Comparison of ENCODE assay signal across 9 cellular contexts in genomic region chr3:43773273-43774104, GRCh38.
DNase-seq lines count a peak whose midpoint lies in the region; ATAC-seq, FAIRE-seq and TF ChIP-seq lines count a peak whose summit lies in the region.
"Had no signal": no experiment of that assay in that cellular context is flagged by ENCODE, and none has a peak within 500 bp of the region (broad histone marks: within the 10 kb centered on the region; RNA-seq: fewer than 3 reads in every experiment).

No MANE protein-coding gene starts in this region.

- no peaks in the 10 kb centered on the region for H3K9me3 Mint-ChIP-seq in MCF 10A (ENCODE audit: unreplicated experiment)
- no peaks in the 10 kb centered on the region for H3K9me3 Mint-ChIP-seq in activated CD8-positive, alpha-beta T cell treated with anti-CD3 and anti-CD28 coated beads for 36 hours

- TF ChIP-seq EP300 in upper lobe of left lung (IDR thresholded peaks at IDR 0.05), result no peak

- peaks cover 24% of the 10 kb centered on the region for H3K4me1 Mint-ChIP-seq in MCF 10A (ENCODE audit: insufficient read depth, unreplicated experiment)
- H3K4me1 Mint-ChIP-seq in activated CD8-positive, alpha-beta T cell treated with anti-CD3 and anti-CD28 coated beads for 36 hours (ENCODE audit: low read depth), result peaks cover 34% of the 10 kb centered on the region

- no peaks in the 10 kb centered on the region for H3K36me3 ChIP-seq in mammary epithelial cell (ENCODE audit: insufficient read depth, low read length)
- H3K36me3 ChIP-seq in upper lobe of left lung, result no peaks in the 10 kb centered on the region
- no peaks in the 10 kb centered on the region for H3K36me3 ChIP-seq in small intestine (ENCODE audit: control insufficient read depth in 2 of 2, insufficient read depth in 2 of 2, low read length in 2 of 2)

- peaks cover 25% of the 10 kb centered on the region for H3K4me1 ChIP-seq in mammary epithelial cell (ENCODE audit: insufficient read depth, low read length)
- H3K4me1 ChIP-seq in upper lobe of left lung, result peaks cover 24 to 37% (median 28%) of the 10 kb centered on the region in 4 donors
- peaks cover 5 to 12% of the 10 kb centered on the region in 2 donors for H3K4me1 ChIP-seq in small intestine (ENCODE audit: control insufficient read depth in 2 of 2, insufficient read depth in 1 of 2, low read depth in 1 of 2, low read length in 1 of 2)

- TF ChIP-seq CTCF in mammary epithelial cell (conservative IDR thresholded peaks at IDR 0.05 in 1 of 2, IDR thresholded peaks at IDR 0.05 in 1 of 2; ENCODE audit: extremely low read depth in 1 of 2, insufficient read depth in 1 of 2, low read depth in 1 of 2, low read length in 2 of 2) (no peak), MCF 10A (IDR thresholded peaks at IDR 0.05; ENCODE audit: unreplicated experiment) (no peak), upper lobe of left lung (IDR thresholded peaks at IDR 0.05) (no peak)
- no peak for TF ChIP-seq CTCF in activated CD8-positive, alpha-beta T cell treated with anti-CD3 and anti-CD28 coated beads for 36 hours (IDR thresholded peaks at IDR 0.05)

- no peaks in the 10 kb centered on the region for H3K79me2 ChIP-seq in mammary epithelial cell (ENCODE audit: insufficient read depth, low read length)

- H3K9ac ChIP-seq in mammary epithelial cell (ENCODE audit: insufficient read depth, low read length), result no peak overlapping the region

- in situ Hi-C loops in mammary epithelial cell (cut with MboI; ENCODE audit: low sequenced_read_pairs in 2 of 2), result no loop called here

- no peaks in the 10 kb centered on the region for H3K9me3 ChIP-seq in mammary epithelial cell (replicated peaks; ENCODE audit: insufficient read depth, low read length)
- H3K9me3 ChIP-seq in upper lobe of left lung, result no peaks in the 10 kb centered on the region
- H3K9me3 ChIP-seq in small intestine (ENCODE audit: control insufficient read depth, low read depth), result no peaks in the 10 kb centered on the region

- H2AFZ ChIP-seq in mammary epithelial cell (ENCODE audit: low read depth, low read length), result peak overlapping the region; percentile 74

- ATAC-seq in activated CD8-positive, alpha-beta T cell treated with anti-CD3 and anti-CD28 coated beads for 36 hours, result no peak
- ATAC-seq in upper lobe of left lung (ENCODE audit: low FRiP score in 2 of 2), result no peak

- H3K4me2 ChIP-seq in mammary epithelial cell (ENCODE audit: insufficient read depth, low read depth, low read length), result no peak overlapping the region

- H3K27me3 ChIP-seq in mammary epithelial cell (ENCODE audit: insufficient read depth, low read length) (no peaks in the 10 kb centered on the region), upper lobe of left lung (no peaks in the 10 kb centered on the region), small intestine (ENCODE audit: control insufficient read depth in 2 of 2, insufficient read depth in 2 of 2, low read length in 2 of 2) (no peaks in the 10 kb centered on the region)

- H3K27me3 Mint-ChIP-seq in MCF 10A (ENCODE audit: insufficient read depth, unreplicated experiment), result no peaks in the 10 kb centered on the region
- peaks cover 7% of the 10 kb centered on the region for H3K27me3 Mint-ChIP-seq in activated CD8-positive, alpha-beta T cell treated with anti-CD3 and anti-CD28 coated beads for 36 hours

- BruUV-seq in mammary epithelial cell (replicated peaks; lab: Mats Ljungman, UMichigan), result no TSS peak
- no TSS peak for BruUV-seq in MCF 10A (replicated peaks; lab: Mats Ljungman, UMichigan)

- H3K4me3 ChIP-seq in mammary epithelial cell (replicated peaks in 1 of 3; ENCODE audit: insufficient read depth in 1 of 3, low read depth in 2 of 3, low read length in 3 of 3) (no peak overlapping the region), upper lobe of left lung (no peak overlapping the region), small intestine (ENCODE audit: low read depth in 1 of 2, low read length in 2 of 2) (no peak overlapping the region)

- FAIRE-seq in small intestine (lab: Jason Lieb, UNC), result no peak

- H3K27ac Mint-ChIP-seq in MCF 10A (ENCODE audit: low read depth, unreplicated experiment), result no peak overlapping the region
- H3K27ac Mint-ChIP-seq in activated CD8-positive, alpha-beta T cell treated with anti-CD3 and anti-CD28 coated beads for 36 hours, result peak overlapping the region; percentile 10

- H3K27ac ChIP-seq in mammary epithelial cell (ENCODE audit: insufficient read depth, low read depth, low read length) (no peak overlapping the region), upper lobe of left lung (peak overlapping the region in 3 of 4 donors; percentile 1 to 20 (median 19)), small intestine (ENCODE audit: low read depth in 1 of 2, low read length in 1 of 2) (no peak overlapping the region)

- no peaks in the 10 kb centered on the region for H3K36me3 Mint-ChIP-seq in MCF 10A (ENCODE audit: insufficient read depth, unreplicated experiment)
- H3K36me3 Mint-ChIP-seq in activated CD8-positive, alpha-beta T cell treated with anti-CD3 and anti-CD28 coated beads for 36 hours (ENCODE audit: low read depth), result no peaks in the 10 kb centered on the region

- 54% methylated on average over 10 of the region's 10 CpGs for WGBS in mammary epithelial cell (ENCODE audit: low coverage, missing lambda C conversion rate)
- 47 to 62% methylated on average over 9 to 10 of the region's 10 CpGs for WGBS in upper lobe of left lung, 2 donors
- 59 to 69% (median 65%) methylated on average over 10 of the region's 10 CpGs for WGBS in small intestine, 3 donors

- no peaks in the 10 kb centered on the region for H4K20me1 ChIP-seq in mammary epithelial cell (ENCODE audit: insufficient read depth, low read length)

- dilution Hi-C loops in mammary epithelial cell (cut with HindIII; ENCODE audit: low sequenced_read_pairs), result no loop called here

- CTCF ChIA-PET in mammary epithelial cell (lab: Charles Lee; ENCODE audit: low non-redundant PET), result no interaction called here
- CTCF ChIA-PET in MCF 10A (lab: Yijun Ruan, JAX), result no interaction called here
- CTCF ChIA-PET in activated CD8-positive, alpha-beta T cell treated with anti-CD3 and anti-CD28 coated beads for 36 hours (lab: Charles Lee), result no interaction called here

- no peak for TF ChIP-seq POLR2A in upper lobe of left lung (IDR thresholded peaks at IDR 0.05)

- POLR2A ChIA-PET in MCF 10A (lab: Yijun Ruan, JAX), result no interaction called here
- POLR2A ChIA-PET in activated CD8-positive, alpha-beta T cell treated with anti-CD3 and anti-CD28 coated beads for 36 hours (lab: Charles Lee), result interaction anchor here (0.6 kb wide), 1 partner anchor 235 kb away, joined by 4 read pairs; no protein-coding TSS in a partner anchor

- H3K4me3 Mint-ChIP-seq in MCF 10A (ENCODE audit: unreplicated experiment), result no peak overlapping the region
- H3K4me3 Mint-ChIP-seq in activated CD8-positive, alpha-beta T cell treated with anti-CD3 and anti-CD28 coated beads for 36 hours, result no peak overlapping the region

- intact Hi-C loops in mammary epithelial cell (cut with micrococcal nuclease), result no loop called here
- intact Hi-C loops in MCF 10A (cut with micrococcal nuclease), result no loop called here
- intact Hi-C loops in activated CD8-positive, alpha-beta T cell treated with anti-CD3 and anti-CD28 coated beads for 36 hours (cut with micrococcal nuclease), result no loop called here

- no peak for DNase-seq in mammary epithelial cell
- no peak for DNase-seq in MCF 10A (ENCODE audit: unreplicated experiment)
- peak; percentile 50 for DNase-seq in activated CD8-positive, alpha-beta T cell treated with anti-CD3 and anti-CD28 coated beads for 36 hours
- peak; percentile 13 for DNase-seq in inferior parietal cortex (ENCODE audit: extremely low spot score)
- peak in 1 of 2 donors; percentile 51 for DNase-seq in upper lobe of left lung
- DNase-seq in activated T-cell treated with anti-CD3 and anti-CD28 coated beads, Interleukin-2, amount 50 U/mL, for 1 hour, result no peak
- no peak for DNase-seq in NCI-H2196 (lab: John Stamatoyannopoulos, UW; ENCODE audit: unreplicated experiment)
- no peak for DNase-seq in small intestine
- DNase-seq: NCI-H510A treated with DMSO at 0.1 percent for 48 hours had no signal

Comparison
In these comparisons a context has a peak if more than half of its experiments do, and no peak if none do; other contexts are left out.
1. DNase-seq: peak in activated CD8-positive, alpha-beta T cell treated with anti-CD3 and anti-CD28 coated beads for 36 hours (single experiment) and inferior parietal cortex (single experiment); none in mammary epithelial cell (single experiment), MCF 10A (single experiment), activated T-cell treated with anti-CD3 and anti-CD28 coated beads, Interleukin-2, amount 50 U/mL, for 1 hour (single experiment), NCI-H2196 (single experiment) and small intestine (single experiment).
2. H3K27ac ChIP-seq: peak in upper lobe of left lung (3 of 4); none in mammary epithelial cell (single experiment) and small intestine (0 of 2).